Comparison of ENCODE assay signal across 2 cellular contexts in the genomic region with DNA sequence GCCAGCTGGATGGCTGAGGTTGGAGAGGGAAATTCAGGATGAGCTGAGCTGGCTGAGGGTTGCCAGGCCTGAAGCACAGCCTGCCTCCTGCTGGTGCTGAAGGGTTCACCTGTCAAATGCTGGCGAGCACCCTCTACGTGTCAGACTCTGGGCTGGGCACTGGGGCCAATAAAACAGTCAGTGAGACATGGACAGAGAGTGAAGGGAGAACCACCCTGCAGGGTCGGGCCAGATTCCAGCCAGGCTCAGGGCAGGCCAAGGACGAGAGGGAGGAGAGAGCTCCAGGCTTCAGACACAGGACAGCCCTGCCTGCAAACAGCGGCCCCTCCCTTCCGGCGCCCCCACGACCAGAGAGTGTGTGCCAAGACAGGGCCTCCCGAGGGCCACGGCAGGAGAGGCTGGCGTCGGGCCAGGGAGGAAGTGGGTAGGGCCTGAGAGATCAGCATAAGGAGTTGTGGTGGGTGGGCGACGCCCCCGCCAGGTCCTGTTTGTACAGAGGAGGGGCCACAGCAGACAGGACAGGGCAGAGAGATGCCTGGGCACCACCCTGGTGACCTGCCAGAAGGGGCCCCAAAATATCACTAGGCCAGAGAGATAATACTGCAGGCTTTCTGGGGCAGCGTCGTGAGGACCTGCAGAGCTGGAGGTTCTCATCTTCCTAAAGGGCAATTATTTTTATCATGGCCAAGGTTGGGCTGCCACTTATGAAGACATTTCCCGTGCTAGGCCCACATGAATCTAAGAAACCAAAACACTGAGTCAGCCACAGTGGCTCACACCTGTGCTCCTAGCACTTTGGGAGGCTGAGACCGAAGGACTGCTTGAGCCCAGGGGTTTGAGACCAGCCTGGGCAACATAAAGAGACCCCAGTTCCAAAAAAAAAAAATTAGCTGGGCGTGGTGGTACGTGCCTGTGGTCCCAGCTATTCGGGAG.
TF ChIP-seq lines count a peak whose summit lies in the region.

No MANE protein-coding gene starts in this region.

TF ChIP-seq in liver, 16 proteins besides CTCF, POLR2A, EP300 and RAD21:
- TF ChIP-seq YY1 (IDR thresholded peaks at IDR 0.05), result no peak
- TF ChIP-seq HNF4G (IDR thresholded peaks at IDR 0.05), result no peak
- TF ChIP-seq NR2F2 (IDR thresholded peaks at IDR 0.05), result peak; percentile 15
- TF ChIP-seq, protein P1, sequence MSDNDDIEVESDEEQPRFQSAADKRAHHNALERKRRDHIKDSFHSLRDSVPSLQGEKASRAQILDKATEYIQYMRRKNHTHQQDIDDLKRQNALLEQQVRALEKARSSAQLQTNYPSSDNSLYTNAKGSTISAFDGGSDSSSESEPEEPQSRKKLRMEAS (IDR thresholded peaks at IDR 0.05), result no peak
- TF ChIP-seq HNF4A (conservative IDR thresholded peaks at IDR 0.05), result no peak
- TF ChIP-seq JUND (IDR thresholded peaks at IDR 0.05), result no peak
- TF ChIP-seq, protein P2, sequence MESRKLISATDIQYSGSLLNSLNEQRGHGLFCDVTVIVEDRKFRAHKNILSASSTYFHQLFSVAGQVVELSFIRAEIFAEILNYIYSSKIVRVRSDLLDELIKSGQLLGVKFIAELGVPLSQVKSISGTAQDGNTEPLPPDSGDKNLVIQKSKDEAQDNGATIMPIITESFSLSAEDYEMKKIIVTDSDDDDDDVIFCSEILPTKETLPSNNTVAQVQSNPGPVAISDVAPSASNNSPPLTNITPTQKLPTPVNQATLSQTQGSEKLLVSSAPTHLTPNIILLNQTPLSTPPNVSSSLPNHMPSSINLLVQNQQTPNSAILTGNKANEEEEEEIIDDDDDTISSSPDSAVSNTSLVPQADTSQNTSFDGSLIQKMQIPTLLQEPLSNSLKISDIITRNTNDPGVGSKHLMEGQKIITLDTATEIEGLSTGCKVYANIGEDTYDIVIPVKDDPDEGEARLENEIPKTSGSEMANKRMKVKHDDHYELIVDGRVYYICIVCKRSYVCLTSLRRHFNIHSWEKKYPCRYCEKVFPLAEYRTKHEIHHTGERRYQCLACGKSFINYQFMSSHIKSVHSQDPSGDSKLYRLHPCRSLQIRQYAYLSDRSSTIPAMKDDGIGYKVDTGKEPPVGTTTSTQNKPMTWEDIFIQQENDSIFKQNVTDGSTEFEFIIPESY (IDR thresholded peaks at IDR 0.05), result no peak
TF ChIP-seq in liver: peak in this region for 1.

TF ChIP-seq in HepG2, 621 proteins besides CTCF, POLR2A, EP300 and RAD21:
- TF ChIP-seq ZSCAN29 (CRISPR knock-in tag; conservative IDR thresholded peaks at IDR 0.05) (no peak), SNRNP70 (IDR thresholded peaks at IDR 0.05; ENCODE audit: low read depth, low read length) (no peak), SNAI1 (CRISPR knock-in tag; IDR thresholded peaks at IDR 0.05; ENCODE audit: borderline replicate concordance) (no peak), TMF1 (CRISPR knock-in tag; IDR thresholded peaks at IDR 0.05; ENCODE audit: low read depth) (no peak), ZMYM3 (CRISPR knock-in tag; IDR thresholded peaks at IDR 0.05) (no peak), ZNF570 (CRISPR knock-in tag; IDR thresholded peaks at IDR 0.05; ENCODE audit: borderline replicate concordance) (no peak), ZNF232 (CRISPR knock-in tag; IDR thresholded peaks at IDR 0.05; ENCODE audit: borderline replicate concordance) (no peak), MTF1 (CRISPR knock-in tag; IDR thresholded peaks at IDR 0.05) (no peak), RFXAP (CRISPR knock-in tag; IDR thresholded peaks at IDR 0.05; ENCODE audit: borderline replicate concordance) (no peak), ZKSCAN5 (CRISPR knock-in tag; IDR thresholded peaks at IDR 0.05) (no peak), ZNF335 (CRISPR knock-in tag; IDR thresholded peaks at IDR 0.05) (no peak)
- TF ChIP-seq, protein P3, sequence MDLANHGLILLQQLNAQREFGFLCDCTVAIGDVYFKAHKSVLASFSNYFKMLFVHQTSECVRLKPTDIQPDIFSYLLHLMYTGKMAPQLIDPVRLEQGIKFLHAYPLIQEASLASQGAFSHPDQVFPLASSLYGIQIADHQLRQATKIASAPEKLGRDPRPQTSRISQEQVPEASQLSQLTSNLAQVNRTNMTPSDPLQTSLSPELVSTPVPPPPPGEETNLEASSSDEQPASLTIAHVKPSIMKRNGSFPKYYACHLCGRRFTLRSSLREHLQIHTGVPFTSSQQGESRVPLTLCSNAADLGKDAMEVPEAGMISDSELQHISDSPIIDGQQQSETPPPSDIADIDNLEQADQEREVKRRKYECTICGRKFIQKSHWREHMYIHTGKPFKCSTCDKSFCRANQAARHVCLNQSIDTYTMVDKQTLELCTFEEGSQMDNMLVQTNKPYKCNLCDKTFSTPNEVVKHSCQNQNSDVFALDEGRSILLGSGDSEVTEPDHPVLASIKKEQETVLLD (CRISPR knock-in tag; IDR thresholded peaks at IDR 0.05; ENCODE audit: low read depth), result no peak
- TF ChIP-seq, protein P4, sequence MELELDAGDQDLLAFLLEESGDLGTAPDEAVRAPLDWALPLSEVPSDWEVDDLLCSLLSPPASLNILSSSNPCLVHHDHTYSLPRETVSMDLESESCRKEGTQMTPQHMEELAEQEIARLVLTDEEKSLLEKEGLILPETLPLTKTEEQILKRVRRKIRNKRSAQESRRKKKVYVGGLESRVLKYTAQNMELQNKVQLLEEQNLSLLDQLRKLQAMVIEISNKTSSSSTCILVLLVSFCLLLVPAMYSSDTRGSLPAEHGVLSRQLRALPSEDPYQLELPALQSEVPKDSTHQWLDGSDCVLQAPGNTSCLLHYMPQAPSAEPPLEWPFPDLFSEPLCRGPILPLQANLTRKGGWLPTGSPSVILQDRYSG (CRISPR knock-in tag; IDR thresholded peaks at IDR 0.05), result no peak
- TF ChIP-seq, protein P5, sequence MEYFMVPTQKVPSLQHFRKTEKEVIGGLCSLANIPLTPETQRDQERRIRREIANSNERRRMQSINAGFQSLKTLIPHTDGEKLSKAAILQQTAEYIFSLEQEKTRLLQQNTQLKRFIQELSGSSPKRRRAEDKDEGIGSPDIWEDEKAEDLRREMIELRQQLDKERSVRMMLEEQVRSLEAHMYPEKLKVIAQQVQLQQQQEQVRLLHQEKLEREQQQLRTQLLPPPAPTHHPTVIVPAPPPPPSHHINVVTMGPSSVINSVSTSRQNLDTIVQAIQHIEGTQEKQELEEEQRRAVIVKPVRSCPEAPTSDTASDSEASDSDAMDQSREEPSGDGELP (IDR thresholded peaks at IDR 0.05; ENCODE audit: borderline replicate concordance, low read depth), result no peak
- TF ChIP-seq, protein P6, sequence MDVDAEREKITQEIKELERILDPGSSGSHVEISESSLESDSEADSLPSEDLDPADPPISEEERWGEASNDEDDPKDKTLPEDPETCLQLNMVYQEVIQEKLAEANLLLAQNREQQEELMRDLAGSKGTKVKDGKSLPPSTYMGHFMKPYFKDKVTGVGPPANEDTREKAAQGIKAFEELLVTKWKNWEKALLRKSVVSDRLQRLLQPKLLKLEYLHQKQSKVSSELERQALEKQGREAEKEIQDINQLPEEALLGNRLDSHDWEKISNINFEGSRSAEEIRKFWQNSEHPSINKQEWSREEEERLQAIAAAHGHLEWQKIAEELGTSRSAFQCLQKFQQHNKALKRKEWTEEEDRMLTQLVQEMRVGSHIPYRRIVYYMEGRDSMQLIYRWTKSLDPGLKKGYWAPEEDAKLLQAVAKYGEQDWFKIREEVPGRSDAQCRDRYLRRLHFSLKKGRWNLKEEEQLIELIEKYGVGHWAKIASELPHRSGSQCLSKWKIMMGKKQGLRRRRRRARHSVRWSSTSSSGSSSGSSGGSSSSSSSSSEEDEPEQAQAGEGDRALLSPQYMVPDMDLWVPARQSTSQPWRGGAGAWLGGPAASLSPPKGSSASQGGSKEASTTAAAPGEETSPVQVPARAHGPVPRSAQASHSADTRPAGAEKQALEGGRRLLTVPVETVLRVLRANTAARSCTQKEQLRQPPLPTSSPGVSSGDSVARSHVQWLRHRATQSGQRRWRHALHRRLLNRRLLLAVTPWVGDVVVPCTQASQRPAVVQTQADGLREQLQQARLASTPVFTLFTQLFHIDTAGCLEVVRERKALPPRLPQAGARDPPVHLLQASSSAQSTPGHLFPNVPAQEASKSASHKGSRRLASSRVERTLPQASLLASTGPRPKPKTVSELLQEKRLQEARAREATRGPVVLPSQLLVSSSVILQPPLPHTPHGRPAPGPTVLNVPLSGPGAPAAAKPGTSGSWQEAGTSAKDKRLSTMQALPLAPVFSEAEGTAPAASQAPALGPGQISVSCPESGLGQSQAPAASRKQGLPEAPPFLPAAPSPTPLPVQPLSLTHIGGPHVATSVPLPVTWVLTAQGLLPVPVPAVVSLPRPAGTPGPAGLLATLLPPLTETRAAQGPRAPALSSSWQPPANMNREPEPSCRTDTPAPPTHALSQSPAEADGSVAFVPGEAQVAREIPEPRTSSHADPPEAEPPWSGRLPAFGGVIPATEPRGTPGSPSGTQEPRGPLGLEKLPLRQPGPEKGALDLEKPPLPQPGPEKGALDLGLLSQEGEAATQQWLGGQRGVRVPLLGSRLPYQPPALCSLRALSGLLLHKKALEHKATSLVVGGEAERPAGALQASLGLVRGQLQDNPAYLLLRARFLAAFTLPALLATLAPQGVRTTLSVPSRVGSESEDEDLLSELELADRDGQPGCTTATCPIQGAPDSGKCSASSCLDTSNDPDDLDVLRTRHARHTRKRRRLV (CRISPR knock-in tag; IDR thresholded peaks at IDR 0.05), result no peak
